In the genomic region with DNA sequence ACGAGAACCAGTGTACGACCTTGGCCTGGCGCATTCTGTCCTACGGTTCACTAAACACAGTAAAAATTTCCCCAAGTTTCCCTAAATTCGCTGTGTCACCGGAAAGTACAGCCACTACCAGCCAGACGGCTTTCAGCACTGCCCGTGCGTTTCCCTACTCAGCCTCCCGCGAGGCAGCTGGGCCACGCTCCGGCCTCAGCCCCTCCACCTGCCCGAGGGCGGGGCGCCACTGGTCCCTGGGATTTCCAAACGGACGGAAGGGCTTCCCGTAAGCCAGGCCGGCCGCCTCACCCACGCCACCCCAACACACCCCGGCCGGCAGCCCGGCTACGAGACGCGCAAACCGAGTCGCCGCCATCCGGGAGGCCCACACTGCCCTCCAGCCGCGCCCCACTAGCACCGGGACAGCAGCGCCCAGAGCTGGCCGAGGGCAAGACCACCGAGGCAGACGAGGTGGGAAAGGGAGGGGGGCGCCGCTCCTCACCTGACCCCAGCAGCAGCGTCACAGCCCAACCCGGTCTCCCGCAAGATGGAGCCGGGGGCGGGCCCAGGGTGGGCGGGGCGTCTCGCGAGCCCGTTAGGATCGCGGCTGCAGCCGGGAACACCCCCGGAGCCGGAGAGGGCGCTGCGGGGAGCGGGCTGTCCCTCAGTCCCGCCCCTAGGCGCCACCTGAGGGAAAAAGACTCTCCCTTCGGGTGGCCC, we compare ENCODE assay signal across 8 cellular contexts. TPM values are rescaled to one million over a fixed set of nuclear protein-coding genes. Genes with fewer than 3 reads are reported as not detected.
A peak's percentile ranks its signal among the peaks of the same experiment; 100 is the strongest.
DNase-seq lines count a peak whose midpoint lies in the region; ATAC-seq and TF ChIP-seq lines count a peak whose summit lies in the region.

A gene (minus strand): TSS at position 531 of the 702 bp plus-strand sequence. CDS start 13,202 bp downstream, outside the sequence.

- peak within 1 kb of the TSS; percentile 91 for H3K4me3 Mint-ChIP-seq in CD4-positive, alpha-beta T cell

- peak; percentile 81 for TF ChIP-seq POLR2A in right lobe of liver (IDR thresholded peaks at IDR 0.05)

- peak; percentile 97 for ATAC-seq in CD4-positive, alpha-beta T cell (ENCODE audit: poor library complexity)
- ATAC-seq in GM19372 (IDR thresholded peaks at IDR 0.05; ENCODE audit: low read depth, unreplicated experiment): peak; percentile 80
- ATAC-seq in HG03521 (IDR thresholded peaks at IDR 0.05; ENCODE audit: unreplicated experiment): peak; percentile 90
- peak; percentile 96 to 99 (median 98) for ATAC-seq in right lobe of liver

- H3K27ac Mint-ChIP-seq in CD4-positive, alpha-beta T cell: peak within 1 kb of the TSS; percentile 84

- H3K4me1 Mint-ChIP-seq in CD4-positive, alpha-beta T cell (ENCODE audit: low read depth): peaks cover 57% of the 10 kb centered on the region

- intact Hi-C loops in CD4-positive, alpha-beta T cell (cut with DNase I, micrococcal nuclease): loop anchor here (2.0 to 10.0 kb wide), 7 partner anchors 51 to 246 kb away; a partner anchor contains a TSS
- intact Hi-C loops in right lobe of liver (cut with DNase I): loop anchor here in 1 of 2 donors (10.0 kb wide), 1 partner anchor 81 kb away; a partner anchor contains a TSS

- H3K9me3 Mint-ChIP-seq in CD4-positive, alpha-beta T cell: no peaks in the 10 kb centered on the region

- H3K27me3 ChIP-seq in CD4-positive, alpha-beta T cell (ENCODE audit: control insufficient read depth, insufficient read depth, low read length): no peaks in the 10 kb centered on the region
- H3K27me3 ChIP-seq in right lobe of liver: no peaks in the 10 kb centered on the region

- TF ChIP-seq CTCF in CD4-positive, alpha-beta T cell (IDR thresholded peaks at IDR 0.05): peak; percentile 67
- peak; percentile 26 to 49 (median 38) for TF ChIP-seq CTCF in right lobe of liver (IDR thresholded peaks at IDR 0.05)

- peaks cover 0 to 25% (median 0%) of the 10 kb centered on the region in 4 donors for H3K4me1 ChIP-seq in right lobe of liver

- peaks cover 20% of the 10 kb centered on the region for H3K36me3 Mint-ChIP-seq in CD4-positive, alpha-beta T cell (ENCODE audit: low read depth)

- no peaks in the 10 kb centered on the region for H3K9me3 ChIP-seq in CD4-positive, alpha-beta T cell (ENCODE audit: control insufficient read depth, low read length)
- no peaks in the 10 kb centered on the region for H3K9me3 ChIP-seq in right lobe of liver

- CTCF ChIA-PET in CD4-positive, alpha-beta T cell (lab: Charles Lee): no interaction called here

- peak within 1 kb of the TSS; percentile 98 for H3K27ac ChIP-seq in CD4-positive, alpha-beta T cell (ENCODE audit: low read depth, low read length)
- H3K27ac ChIP-seq in right lobe of liver: peak within 1 kb of the TSS; percentile 89 to 98 (median 98)

- POLR2A ChIA-PET in CD4-positive, alpha-beta T cell (lab: Charles Lee): interaction anchor here (0.6 to 4.7 kb wide), 13 partner anchors 8 to 722 kb away, joined by 3 to 36 read pairs (median 4); a partner anchor contains a TSS

- no peaks in the 10 kb centered on the region for H3K36me3 ChIP-seq in right lobe of liver

- 0% methylated on average over 13 of the region's 62 CpGs for WGBS in right lobe of liver (ENCODE audit: insufficient coverage, low coverage, low lambda C conversion rate, missing lambda C conversion rate)

- H3K27me3 Mint-ChIP-seq in CD4-positive, alpha-beta T cell: no peaks in the 10 kb centered on the region

- peak within 1 kb of the TSS; percentile 70 to 92 (median 90) for H3K4me3 ChIP-seq in right lobe of liver

- DNase-seq in CD4-positive, alpha-beta T cell: peak; percentile 83 to 94 (median 90)
- DNase-seq in NCI-H82 (lab: John Stamatoyannopoulos, UW) (peak; percentile 96), dermis microvascular lymphatic vessel endothelial cell (ENCODE audit: low read depth in 2 of 2) (peak; percentile 63 to 88), right lobe of liver (peak; percentile 97)
- DNase-seq in activated CD4-positive, alpha-beta T cell treated with anti-CD3 and anti-CD28 coated beads, Interleukin-2, amount 50 U/mL, for 48 hours: peak; percentile 96 to 97
- peak; percentile 95 for DNase-seq in stimulated activated CD4-positive, alpha-beta T cell treated with anti-CD3 and anti-CD28 coated beads, Interleukin-4, amount 100 ng/mL, for 24 hours

RNA-seq across cellular contexts. Expression of the gene that starts here (rescaled TPM):
- total RNA-seq in CD4-positive, alpha-beta T cell: 10 to 100 TPM; 77.7 to 79.6 TPM
- total RNA-seq in dermis microvascular lymphatic vessel endothelial cell (89.6 and 101 TPM in 2 replicates), right lobe of liver (100 to 1,000 TPM in 4 of 6 experiments, 10 to 100 TPM in 2; 79.6 to 139 (median 102) TPM)

Comparison
In these comparisons a context has a peak if more than half of its experiments do, and no peak if none do; other contexts are left out.
1. Peak in every context shown above with its lines: DNase-seq, ATAC-seq, H3K4me3 ChIP-seq and H3K27ac ChIP-seq.